ENCODE assay signal across 29 cellular contexts in the genomic region with DNA sequence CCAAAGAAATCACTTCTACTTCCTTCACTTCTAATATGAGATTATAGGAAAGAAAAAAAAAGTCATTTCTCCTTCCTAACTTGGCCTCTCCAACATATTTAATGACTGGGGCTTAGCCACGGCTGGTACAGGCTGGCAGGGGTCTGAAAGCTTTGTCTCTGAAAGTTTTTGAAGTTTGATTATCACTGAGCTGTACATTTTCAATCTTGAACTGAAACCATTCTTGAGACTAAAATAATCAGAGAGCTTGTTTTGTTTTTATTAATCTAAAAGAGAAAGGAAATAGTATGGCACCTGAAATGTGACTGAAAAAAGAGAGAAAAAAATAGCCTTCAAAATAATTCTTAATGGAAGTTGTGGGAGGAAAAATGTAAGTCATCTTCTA. TPM values are rescaled to one million over a fixed set of nuclear protein-coding genes. Genes with fewer than 3 reads are reported as not detected.
A peak's percentile ranks its signal among the peaks of the same experiment; 100 is the strongest.
DNase-seq lines count a peak whose midpoint lies in the region; ATAC-seq and TF ChIP-seq lines count a peak whose summit lies in the region.
"Had no signal": no experiment of that assay in that cellular context is flagged by ENCODE, and none has a peak within 500 bp of the region (broad histone marks: within the 10 kb centered on the region; RNA-seq: fewer than 3 reads in every experiment).

No MANE protein-coding gene starts in this region.

- no peaks in the 10 kb centered on the region for H3K9me3 Mint-ChIP-seq in GM23338
- H3K9me3 Mint-ChIP-seq in progenitor cell of endocrine pancreas (ENCODE audit: low read depth) = no peaks in the 10 kb centered on the region
- H3K9me3 Mint-ChIP-seq: CD8-positive, alpha-beta memory T cell; dendritic cell treated with granulocyte-macrophage colony-stimulating factor and Interleukin-4, amounts not matched to agents 40 ng/mL and 50 ng/mL, for 4 days; natural killer cell had no signal

- no peaks in the 10 kb centered on the region for H3K4me1 ChIP-seq in GM23338 (ENCODE audit: insufficient read depth)
- H3K4me1 ChIP-seq: adrenal gland, stomach had no signal

- H3K36me3 ChIP-seq in GM23338 (ENCODE audit: insufficient read depth) = no peaks in the 10 kb centered on the region
- H3K36me3 ChIP-seq: adrenal gland, stomach had no signal

- no peaks in the 10 kb centered on the region for H3K27me3 ChIP-seq in GM23338 (ENCODE audit: insufficient read depth)
- H3K27me3 ChIP-seq: adrenal gland, stomach had no signal

- ATAC-seq in GM19025 (IDR thresholded peaks at IDR 0.05; ENCODE audit: low read depth, unreplicated experiment) (peak; percentile 26), GM23338 (no peak), HG03095 (IDR thresholded peaks at IDR 0.05; ENCODE audit: unreplicated experiment) (peak; percentile 48)
- ATAC-seq: natural killer cell, T-helper 17 cell had no signal

- peaks cover 5% of the 10 kb centered on the region; the same call in 1 of the 2 replicates for H3K9me2 ChIP-seq in GM23338 (ENCODE audit: insufficient read depth)

- H3K4me3 Mint-ChIP-seq in GM23338 = no peak overlapping the region
- H3K4me3 Mint-ChIP-seq in progenitor cell of endocrine pancreas (ENCODE audit: low read depth) = no peak overlapping the region
- H3K4me3 Mint-ChIP-seq: CD8-positive, alpha-beta memory T cell; dendritic cell treated with granulocyte-macrophage colony-stimulating factor and Interleukin-4, amounts not matched to agents 40 ng/mL and 50 ng/mL, for 4 days; natural killer cell; T-helper 17 cell had no signal

- H4K20me1 ChIP-seq in GM23338 (replicated peaks; ENCODE audit: insufficient read depth) = no peaks in the 10 kb centered on the region

- peaks cover 2% of the 10 kb centered on the region for H3K27me3 Mint-ChIP-seq in GM23338 (ENCODE audit: insufficient read depth, low read depth, poor library complexity)
- peaks cover 9% of the 10 kb centered on the region for H3K27me3 Mint-ChIP-seq in progenitor cell of endocrine pancreas

- H3K4me3 ChIP-seq in GM23338 = no peak overlapping the region
- H3K4me3 ChIP-seq: adrenal gland, stomach had no signal

- no peak for TF ChIP-seq CTCF in GM23338 (conservative IDR thresholded peaks at IDR 0.05; ENCODE audit: low read depth in 2 of 2)
- TF ChIP-seq CTCF in progenitor cell of endocrine pancreas (IDR thresholded peaks at IDR 0.05; ENCODE audit: unreplicated experiment) = no peak

- H2AFZ ChIP-seq in GM23338 = peak overlapping the region; percentile 63; the same call in 1 of the 2 replicates

- H3K36me3 Mint-ChIP-seq in GM23338 (ENCODE audit: low read depth) (no peaks in the 10 kb centered on the region), progenitor cell of endocrine pancreas (ENCODE audit: insufficient read depth) (no peaks in the 10 kb centered on the region)
- H3K36me3 Mint-ChIP-seq: natural killer cell had no signal

- peaks cover 4% of the 10 kb centered on the region; the same call in 2 of the 3 replicates for H3K4me1 Mint-ChIP-seq in GM23338
- H3K4me1 Mint-ChIP-seq in progenitor cell of endocrine pancreas (ENCODE audit: low read depth) = no peaks in the 10 kb centered on the region
- H3K4me1 Mint-ChIP-seq: CD8-positive, alpha-beta memory T cell; natural killer cell; T-helper 17 cell had no signal

- H3K4me2 ChIP-seq in GM23338 = no peak overlapping the region

- H3K79me2 ChIP-seq in GM23338 (replicated peaks; ENCODE audit: insufficient read depth) = no peaks in the 10 kb centered on the region

- H3F3A ChIP-seq in GM23338 (replicated peaks; ENCODE audit: low read depth) = no peaks in the 10 kb centered on the region

- H3K27ac ChIP-seq in GM23338 (ENCODE audit: low read depth) = no peak overlapping the region
- H3K27ac ChIP-seq: adrenal gland, stomach had no signal

- DNase-seq in GM23338 (ENCODE audit: low spot score) (no peak), DMS 273 (lab: John Stamatoyannopoulos, UW; ENCODE audit: unreplicated experiment) (no peak), progenitor cell of endocrine pancreas (ENCODE audit: low spot score, unreplicated experiment) (no peak), occipital lobe (lab: John Stamatoyannopoulos, UW) (no peak), mesenteric fat pad (ENCODE audit: low spot score) (no peak)
- DNase-seq: activated CD4-positive, alpha-beta T cell treated with anti-CD3 and anti-CD28 coated beads, Interleukin-2, amount 50 U/mL, for 48 hours; activated gamma-delta T cell treated with Interleukin-2 at 50 U/mL for 16 hours; activated T-cell treated with anti-CD3 and anti-CD28 coated beads for 4 hours; adrenal gland; CD8-positive, alpha-beta memory T cell; DMS79; hypothalamus; mesenchymal stem cell; natural killer cell; NCI-H1436; NCI-H2171; NCI-H69; stimulated activated CD4-positive, alpha-beta T cell treated with anti-CD3 and anti-CD28 coated beads, Interleukin-4, amount 100 ng/mL, for 1 hour; stomach; T-helper 17 cell; trophoblast cell had no signal

- no peak overlapping the region for H3K27ac Mint-ChIP-seq in GM23338
- H3K27ac Mint-ChIP-seq in progenitor cell of endocrine pancreas = no peak overlapping the region
- H3K27ac Mint-ChIP-seq: dendritic cell treated with granulocyte-macrophage colony-stimulating factor and Interleukin-4, amounts not matched to agents 40 ng/mL and 50 ng/mL, for 4 days; natural killer cell; T-helper 17 cell had no signal

TF ChIP-seq in GM23338, 12 proteins besides CTCF, POLR2A, EP300 and RAD21 (continues in another document):
- TF ChIP-seq, protein P1, sequence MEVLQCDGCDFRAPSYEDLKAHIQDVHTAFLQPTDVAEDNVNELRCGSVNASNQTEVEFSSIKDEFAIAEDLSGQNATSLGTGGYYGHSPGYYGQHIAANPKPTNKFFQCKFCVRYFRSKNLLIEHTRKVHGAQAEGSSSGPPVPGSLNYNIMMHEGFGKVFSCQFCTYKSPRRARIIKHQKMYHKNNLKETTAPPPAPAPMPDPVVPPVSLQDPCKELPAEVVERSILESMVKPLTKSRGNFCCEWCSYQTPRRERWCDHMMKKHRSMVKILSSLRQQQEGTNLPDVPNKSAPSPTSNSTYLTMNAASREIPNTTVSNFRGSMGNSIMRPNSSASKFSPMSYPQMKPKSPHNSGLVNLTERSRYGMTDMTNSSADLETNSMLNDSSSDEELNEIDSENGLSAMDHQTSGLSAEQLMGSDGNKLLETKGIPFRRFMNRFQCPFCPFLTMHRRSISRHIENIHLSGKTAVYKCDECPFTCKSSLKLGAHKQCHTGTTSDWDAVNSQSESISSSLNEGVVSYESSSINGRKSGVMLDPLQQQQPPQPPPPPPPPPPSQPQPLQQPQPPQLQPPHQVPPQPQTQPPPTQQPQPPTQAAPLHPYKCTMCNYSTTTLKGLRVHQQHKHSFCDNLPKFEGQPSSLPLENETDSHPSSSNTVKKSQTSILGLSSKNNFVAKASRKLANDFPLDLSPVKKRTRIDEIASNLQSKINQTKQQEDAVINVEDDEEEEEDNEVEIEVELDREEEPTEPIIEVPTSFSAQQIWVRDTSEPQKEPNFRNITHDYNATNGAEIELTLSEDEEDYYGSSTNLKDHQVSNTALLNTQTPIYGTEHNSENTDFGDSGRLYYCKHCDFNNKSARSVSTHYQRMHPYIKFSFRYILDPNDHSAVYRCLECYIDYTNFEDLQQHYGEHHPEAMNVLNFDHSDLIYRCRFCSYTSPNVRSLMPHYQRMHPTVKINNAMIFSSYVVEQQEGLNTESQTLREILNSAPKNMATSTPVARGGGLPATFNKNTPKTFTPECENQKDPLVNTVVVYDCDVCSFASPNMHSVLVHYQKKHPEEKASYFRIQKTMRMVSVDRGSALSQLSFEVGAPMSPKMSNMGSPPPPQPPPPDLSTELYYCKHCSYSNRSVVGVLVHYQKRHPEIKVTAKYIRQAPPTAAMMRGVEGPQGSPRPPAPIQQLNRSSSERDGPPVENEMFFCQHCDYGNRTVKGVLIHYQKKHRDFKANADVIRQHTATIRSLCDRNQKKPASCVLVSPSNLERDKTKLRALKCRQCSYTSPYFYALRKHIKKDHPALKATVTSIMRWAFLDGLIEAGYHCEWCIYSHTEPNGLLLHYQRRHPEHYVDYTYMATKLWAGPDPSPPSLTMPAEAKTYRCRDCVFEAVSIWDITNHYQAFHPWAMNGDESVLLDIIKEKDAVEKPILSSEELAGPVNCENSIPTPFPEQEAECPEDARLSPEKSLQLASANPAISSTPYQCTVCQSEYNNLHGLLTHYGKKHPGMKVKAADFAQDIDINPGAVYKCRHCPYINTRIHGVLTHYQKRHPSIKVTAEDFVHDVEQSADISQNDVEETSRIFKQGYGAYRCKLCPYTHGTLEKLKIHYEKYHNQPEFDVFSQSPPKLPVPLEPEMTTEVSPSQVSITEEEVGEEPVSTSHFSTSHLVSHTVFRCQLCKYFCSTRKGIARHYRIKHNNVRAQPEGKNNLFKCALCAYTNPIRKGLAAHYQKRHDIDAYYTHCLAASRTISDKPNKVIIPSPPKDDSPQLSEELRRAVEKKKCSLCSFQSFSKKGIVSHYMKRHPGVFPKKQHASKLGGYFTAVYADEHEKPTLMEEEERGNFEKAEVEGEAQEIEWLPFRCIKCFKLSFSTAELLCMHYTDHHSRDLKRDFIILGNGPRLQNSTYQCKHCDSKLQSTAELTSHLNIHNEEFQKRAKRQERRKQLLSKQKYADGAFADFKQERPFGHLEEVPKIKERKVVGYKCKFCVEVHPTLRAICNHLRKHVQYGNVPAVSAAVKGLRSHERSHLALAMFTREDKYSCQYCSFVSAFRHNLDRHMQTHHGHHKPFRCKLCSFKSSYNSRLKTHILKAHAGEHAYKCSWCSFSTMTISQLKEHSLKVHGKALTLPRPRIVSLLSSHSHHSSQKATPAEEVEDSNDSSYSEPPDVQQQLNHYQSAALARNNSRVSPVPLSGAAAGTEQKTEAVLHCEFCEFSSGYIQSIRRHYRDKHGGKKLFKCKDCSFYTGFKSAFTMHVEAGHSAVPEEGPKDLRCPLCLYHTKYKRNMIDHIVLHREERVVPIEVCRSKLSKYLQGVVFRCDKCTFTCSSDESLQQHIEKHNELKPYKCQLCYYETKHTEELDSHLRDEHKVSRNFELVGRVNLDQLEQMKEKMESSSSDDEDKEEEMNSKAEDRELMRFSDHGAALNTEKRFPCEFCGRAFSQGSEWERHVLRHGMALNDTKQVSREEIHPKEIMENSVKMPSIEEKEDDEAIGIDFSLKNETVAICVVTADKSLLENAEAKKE (CRISPR knock-in tag; IDR thresholded peaks at IDR 0.05) = no peak
- TF ChIP-seq POLR2AphosphoS5 (IDR thresholded peaks at IDR 0.05; ENCODE audit: low read depth) (no peak), STAT1 (IDR thresholded peaks at IDR 0.05; ENCODE audit: unreplicated experiment) (no peak)

RNA-seq across cellular contexts. Expression of gene KRTAP19-8, which starts 3.8 kb away (rescaled TPM):
- not detected in 2 replicates for total RNA-seq in GM23338 (2014; rRNA removed; shearing (Covaris generic))
- not detected in 2 replicates for polyA plus RNA-seq in GM23338 (2016; fragmentation: Nextera tagmentation; extraction: Ambion mirVana)
- not detected in 2 replicates for total RNA-seq in progenitor cell of endocrine pancreas
- total RNA-seq in occipital lobe = not detected
- total RNA-seq in mesenteric fat pad = not detected
- total RNA-seq: adrenal gland; bronchial epithelial cell; CD8-positive, alpha-beta memory T cell; endothelial cell of umbilical vein; kidney epithelial cell; natural killer cell; SK-MEL-5; skeletal muscle tissue; stomach; T-helper 17 cell had no signal
- polyA plus RNA-seq: adrenal gland; CD8-positive, alpha-beta memory T cell; endothelial cell of umbilical vein; stomach had no signal
